1 cellular context compared by ENCODE assay signal in the genomic region with DNA sequence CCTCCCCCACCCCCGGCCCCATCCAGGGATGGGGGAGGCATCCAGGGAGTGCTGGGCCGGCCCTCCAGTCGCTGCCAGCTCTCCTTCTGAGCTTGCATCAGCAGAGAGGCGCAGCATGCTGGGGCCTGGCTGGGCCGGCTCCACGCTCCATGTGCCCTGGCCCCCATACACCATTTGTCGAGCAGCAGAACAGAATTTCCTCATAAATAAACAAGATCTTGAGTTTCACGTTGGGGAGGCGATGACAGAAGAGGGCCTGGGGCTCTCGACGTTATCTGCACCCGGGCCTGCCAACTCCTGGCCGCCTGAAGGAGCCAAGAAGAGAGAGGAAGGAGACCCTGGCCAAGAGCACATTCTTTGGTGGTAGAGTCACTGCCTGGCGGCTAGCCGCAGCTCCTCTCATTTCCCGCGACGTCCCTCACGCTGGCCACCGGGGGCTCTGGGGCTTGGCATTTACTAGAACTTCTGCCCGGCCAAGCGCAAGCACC.
TF ChIP-seq lines count a peak whose summit lies in the region.

No MANE protein-coding gene starts in this region.

TF ChIP-seq in GM23338, 12 proteins besides CTCF, POLR2A, EP300 and RAD21:
- TF ChIP-seq REST (IDR thresholded peaks at IDR 0.05; ENCODE audit: unreplicated experiment) (no peak), ZNF331 (CRISPR knock-in tag; IDR thresholded peaks at IDR 0.05; ENCODE audit: low read depth) (no peak), POLR2AphosphoS5 (IDR thresholded peaks at IDR 0.05; ENCODE audit: low read depth) (no peak), EZH2phosphoT487 (IDR thresholded peaks at IDR 0.05; ENCODE audit: unreplicated experiment) (no peak), ZNF462 (CRISPR knock-in tag; IDR thresholded peaks at IDR 0.05) (peak; percentile 46; the same call in 1 of the 2 replicates), EZH2 (IDR thresholded peaks at IDR 0.05; ENCODE audit: low read depth, unreplicated experiment) (no peak)
